In the genomic region with DNA sequence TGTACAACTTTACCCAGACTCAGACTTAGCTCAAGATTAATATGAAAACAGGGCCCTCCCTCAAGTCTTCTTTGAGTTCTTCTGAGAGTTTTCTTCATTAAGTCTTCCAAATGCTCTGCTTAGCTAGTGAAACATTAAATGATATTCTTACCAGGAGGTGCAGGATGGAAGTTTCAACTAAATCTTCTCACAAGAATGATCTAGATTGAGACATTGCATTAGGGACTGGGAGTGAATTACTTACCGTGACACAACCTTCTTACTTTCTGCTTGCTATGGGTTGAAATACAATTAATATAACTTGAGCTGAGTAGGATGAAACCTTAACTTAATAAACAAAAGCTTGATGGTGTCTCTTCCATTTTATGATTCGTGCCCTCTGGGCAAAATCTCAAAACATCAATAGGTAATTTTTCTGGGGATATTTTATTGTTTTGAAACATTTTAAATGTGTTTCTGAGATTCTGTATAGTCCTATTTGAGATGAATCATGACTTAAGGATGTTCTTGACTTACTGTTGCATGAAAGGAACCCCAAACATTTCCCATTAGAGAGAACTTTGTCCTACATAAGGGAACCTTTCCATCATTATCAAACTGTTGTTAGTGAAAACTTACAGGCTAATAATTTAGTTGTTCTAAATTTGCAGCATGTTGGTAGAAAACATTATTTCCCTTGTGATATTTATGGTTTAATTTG, we compare ENCODE assay signal across 36 cellular contexts.
"Had no signal": no experiment of that assay in that cellular context is flagged by ENCODE, and none has a peak within 500 bp of the region (broad histone marks: within the 10 kb centered on the region; RNA-seq: fewer than 3 reads in every experiment).

No MANE protein-coding gene starts in this region.

- H3K27me3 Mint-ChIP-seq: activated B cell treated with CpG ODN at 0.5 μM for 24 hours; activated CD4-positive, alpha-beta memory T cell treated with anti-CD3 and anti-CD28 coated beads for 36 hours; activated CD4-positive, alpha-beta T cell treated with anti-CD3 and anti-CD28 coated beads, Interleukin-2, amount 10 ng/mL, durations not matched to agents 24 days and 14 days; activated CD8-positive, alpha-beta T cell treated with anti-CD3 and anti-CD28 coated beads for 36 hours; activated naive CD8-positive, alpha-beta T cell treated with anti-CD3 and anti-CD28 coated beads for 36 hours; activated T-helper 17 cell treated with anti-CD3 and anti-CD28 coated beads, Interleukin-2, amount 50 U/mL, for 72 hours; brain; central memory CD8-positive, alpha-beta T cell had no signal

- H3K9me3 ChIP-seq: adrenal gland had no signal

- ATAC-seq: activated CD8-positive, alpha-beta T cell treated with anti-CD3 and anti-CD28 coated beads for 36 hours; activated naive CD4-positive, alpha-beta T cell treated with anti-CD3 and anti-CD28 coated beads, Interleukin-2, amount 50 U/mL, for 72 hours; activated T-cell treated with anti-CD3 and anti-CD28 coated beads, Interleukin-2, amount 50 U/mL, for 4 hours; activated T-cell treated with anti-CD3 and anti-CD28 coated beads, Interleukin-2, amount 50 U/mL, for 72 hours; activated T-helper 17 cell treated with anti-CD3 and anti-CD28 coated beads, Interleukin-2, amount 50 U/mL, for 72 hours had no signal

- H3K4me3 ChIP-seq: adrenal gland, cardiac muscle cell had no signal

- H3K9me3 Mint-ChIP-seq: activated B cell treated with CpG ODN at 0.5 μM for 24 hours; activated CD4-positive, alpha-beta memory T cell treated with anti-CD3 and anti-CD28 coated beads for 36 hours; activated CD8-positive, alpha-beta T cell treated with anti-CD3 and anti-CD28 coated beads for 36 hours; activated naive CD4-positive, alpha-beta T cell treated with anti-CD3 and anti-CD28 coated beads for 36 hours; activated naive CD4-positive, alpha-beta T cell treated with anti-CD3 and anti-CD28 coated beads, Interleukin-2, amount 50 U/mL, for 72 hours; activated naive CD8-positive, alpha-beta T cell treated with anti-CD3 and anti-CD28 coated beads for 36 hours; activated T-cell treated with anti-CD3 and anti-CD28 coated beads, Interleukin-2, amount 50 U/mL, for 4 hours; activated T-cell treated with anti-CD3 and anti-CD28 coated beads, Interleukin-2, amount 50 U/mL, for 72 hours; activated T-helper 1 cell treated with anti-CD3 and anti-CD28 coated beads, Interleukin-12 subunit alpha, Interleukin-12 subunit beta, Interleukin-2, Interleukin-4 antibody, amounts not matched to agents 30 ng/mL and 10 ng/mL and 1 ng/mL, durations not matched to agents 14 hours and 24 hours and 36 hours; activated T-helper 17 cell treated with anti-CD3 and anti-CD28 coated beads, Interleukin-2, amount 50 U/mL, for 72 hours; brain; central memory CD8-positive, alpha-beta T cell; T-helper 1 cell treated with Interleukin-12 subunit alpha and Interleukin-12 subunit beta and Interleukin-4 antibody, amounts not matched to agents 30 μg/mL and 1 μg/mL, for 36 hours; T-helper 2 cell treated with Interferon-gamma antibody and Interleukin-4, amounts not matched to agents 5 μg/mL and 100 μg/mL, for 36 hours had no signal

- H3K4me3 Mint-ChIP-seq: activated B cell treated with CpG ODN at 0.5 μM for 24 hours; activated CD4-positive, alpha-beta memory T cell treated with anti-CD3 and anti-CD28 coated beads for 36 hours; activated CD4-positive, alpha-beta T cell treated with anti-CD3 and anti-CD28 coated beads, Interleukin-2, amount 10 ng/mL, durations not matched to agents 24 days and 14 days; activated CD8-positive, alpha-beta T cell treated with anti-CD3 and anti-CD28 coated beads for 36 hours; activated naive CD4-positive, alpha-beta T cell treated with anti-CD3 and anti-CD28 coated beads for 36 hours; activated naive CD8-positive, alpha-beta T cell treated with anti-CD3 and anti-CD28 coated beads for 36 hours; activated T-cell treated with anti-CD3 and anti-CD28 coated beads, Interleukin-2, amount 50 U/mL, for 4 hours; activated T-cell treated with anti-CD3 and anti-CD28 coated beads, Interleukin-2, amount 50 U/mL, for 72 hours; activated T-helper 1 cell treated with anti-CD3 and anti-CD28 coated beads, Interleukin-12 subunit alpha, Interleukin-12 subunit beta, Interleukin-2, Interleukin-4 antibody, amounts not matched to agents 30 ng/mL and 10 ng/mL and 1 ng/mL, durations not matched to agents 14 hours and 24 hours and 36 hours; activated T-helper 17 cell treated with anti-CD3 and anti-CD28 coated beads, Interleukin-2, amount 50 U/mL, for 72 hours; brain; central memory CD8-positive, alpha-beta T cell; T-helper 1 cell treated with Interleukin-12 subunit alpha and Interleukin-12 subunit beta and Interleukin-4 antibody, amounts not matched to agents 30 μg/mL and 1 μg/mL, for 36 hours; T-helper 2 cell treated with Interferon-gamma antibody and Interleukin-4, amounts not matched to agents 5 μg/mL and 100 μg/mL, for 36 hours had no signal

- H3K4me1 ChIP-seq: adrenal gland had no signal

- H3K36me3 ChIP-seq: adrenal gland, cardiac muscle cell had no signal

- H3K4me1 Mint-ChIP-seq: activated B cell treated with CpG ODN at 0.5 μM for 24 hours; activated CD4-positive, alpha-beta T cell treated with anti-CD3 and anti-CD28 coated beads, Interleukin-2, amount 10 ng/mL, durations not matched to agents 24 days and 14 days; activated naive CD8-positive, alpha-beta T cell treated with anti-CD3 and anti-CD28 coated beads for 36 hours; activated T-helper 17 cell treated with anti-CD3 and anti-CD28 coated beads, Interleukin-2, amount 50 U/mL, for 72 hours; central memory CD8-positive, alpha-beta T cell had no signal

- H3K27ac ChIP-seq: adrenal gland, cardiac muscle cell, VCaP had no signal

- H3K36me3 Mint-ChIP-seq: activated CD4-positive, alpha-beta memory T cell treated with anti-CD3 and anti-CD28 coated beads for 36 hours; activated naive CD4-positive, alpha-beta T cell treated with anti-CD3 and anti-CD28 coated beads, Interleukin-2, amount 50 U/mL, for 72 hours; activated naive CD8-positive, alpha-beta T cell treated with anti-CD3 and anti-CD28 coated beads for 36 hours; brain had no signal

- H3K27ac Mint-ChIP-seq: activated B cell treated with CpG ODN at 0.5 μM for 24 hours; activated CD4-positive, alpha-beta memory T cell treated with anti-CD3 and anti-CD28 coated beads for 36 hours; activated CD4-positive, alpha-beta T cell treated with anti-CD3 and anti-CD28 coated beads, Interleukin-2, amount 10 ng/mL, durations not matched to agents 24 days and 14 days; activated CD8-positive, alpha-beta T cell treated with anti-CD3 and anti-CD28 coated beads for 36 hours; activated naive CD4-positive, alpha-beta T cell treated with anti-CD3 and anti-CD28 coated beads for 36 hours; activated naive CD4-positive, alpha-beta T cell treated with anti-CD3 and anti-CD28 coated beads, Interleukin-2, amount 50 U/mL, for 72 hours; activated naive CD8-positive, alpha-beta T cell treated with anti-CD3 and anti-CD28 coated beads for 36 hours; activated T-cell treated with anti-CD3 and anti-CD28 coated beads, Interleukin-2, amount 50 U/mL, for 72 hours; activated T-helper 1 cell treated with anti-CD3 and anti-CD28 coated beads, Interleukin-12 subunit alpha, Interleukin-12 subunit beta, Interleukin-2, Interleukin-4 antibody, amounts not matched to agents 30 ng/mL and 10 ng/mL and 1 ng/mL, durations not matched to agents 14 hours and 24 hours and 36 hours; activated T-helper 17 cell treated with anti-CD3 and anti-CD28 coated beads, Interleukin-2, amount 50 U/mL, for 72 hours; T-helper 1 cell treated with Interleukin-12 subunit alpha and Interleukin-12 subunit beta and Interleukin-4 antibody, amounts not matched to agents 30 μg/mL and 1 μg/mL, for 36 hours; T-helper 2 cell treated with Interferon-gamma antibody and Interleukin-4, amounts not matched to agents 5 μg/mL and 100 μg/mL, for 36 hours had no signal

- DNase-seq: activated B cell treated with CpG ODN at 0.5 μM for 24 hours; activated CD4-positive, alpha-beta memory T cell treated with anti-CD3 and anti-CD28 coated beads for 36 hours; activated CD4-positive, alpha-beta T cell treated with anti-CD3 and anti-CD28 coated beads for 4 hours; activated CD4-positive, alpha-beta T cell treated with anti-CD3 and anti-CD28 coated beads, Interleukin-2, amount 10 ng/mL, durations not matched to agents 24 days and 14 days; activated CD4-positive, alpha-beta T cell treated with anti-CD3 and anti-CD28 coated beads, Interleukin-2, amount 50 U/mL, for 1 hour; activated CD4-positive, alpha-beta T cell treated with anti-CD3 and anti-CD28 coated beads, Interleukin-2, amount 50 U/mL, for 4 hours; activated CD4-positive, CD25-positive, alpha-beta regulatory T cell treated with anti-CD3 and anti-CD28 coated beads, Interleukin-2, amount 50 U/mL, for 72 hours; activated CD8-positive, alpha-beta memory T cell treated with anti-CD3 and anti-CD28 coated beads, Interleukin-2, amount 50 U/mL, for 4 hours; activated CD8-positive, alpha-beta T cell treated with anti-CD3 and anti-CD28 coated beads for 36 hours; activated effector memory CD4-positive, alpha-beta T cell treated with anti-CD3 and anti-CD28 coated beads, Interleukin-2, amount 50 U/mL, for 16 hours; activated gamma-delta T cell treated with Interleukin-2 at 50 U/mL for 16 hours; activated naive CD4-positive, alpha-beta T cell; activated naive CD4-positive, alpha-beta T cell treated with anti-CD3 and anti-CD28 coated beads for 36 hours; activated naive CD4-positive, alpha-beta T cell treated with anti-CD3 and anti-CD28 coated beads, Interleukin-2, amount 50 U/mL, for 16 hours; activated naive CD8-positive, alpha-beta T cell treated with anti-CD3 and anti-CD28 coated beads for 36 hours; activated T-cell treated with anti-CD3 and anti-CD28 coated beads for 4 hours; activated T-cell treated with anti-CD3 and anti-CD28 coated beads, Interleukin-2, amount 50 U/mL, for 1 hour; activated T-cell treated with anti-CD3 and anti-CD28 coated beads, Interleukin-2, amount 50 U/mL, for 4 hours; activated T-cell treated with anti-CD3 and anti-CD28 coated beads, Interleukin-2, amount 50 U/mL, for 72 hours; adrenal gland; amniotic stem cell; aorta; caudate nucleus; SW 1271; T-helper 1 cell; T-helper 2 cell; T-helper 9 cell had no signal

- H3K27me3 ChIP-seq: adrenal gland, cardiac muscle cell had no signal
